Comparison of ENCODE assay signal across 24 cellular contexts in genomic region chr7:98126311-98127142, GRCh38. TPM values are rescaled to one million over a fixed set of nuclear protein-coding genes. Genes with fewer than 3 reads are reported as not detected.
DNase-seq lines count a peak whose midpoint lies in the region; ATAC-seq, FAIRE-seq and TF ChIP-seq lines count a peak whose summit lies in the region.
"Had no signal": no experiment of that assay in that cellular context is flagged by ENCODE, and none has a peak within 500 bp of the region (broad histone marks: within the 10 kb centered on the region; RNA-seq: fewer than 3 reads in every experiment).

No MANE protein-coding gene starts in this region.

- H3K36me3 Mint-ChIP-seq in natural killer cell treated with Interleukin-12 subunit alpha and Interleukin-12 subunit beta and Interleukin-15 and Interleukin-18, amount 100 ng/mL, for 72 hours: no peaks in the 10 kb centered on the region
- H3K36me3 Mint-ChIP-seq in natural killer cell: no peaks in the 10 kb centered on the region

- WGBS in spleen, 5 donors: 74 to 85% (median 80%) methylated on average over 13 of the region's 13 CpGs

- peaks cover 10 to 87% (median 41%) of the 10 kb centered on the region in 6 donors for H3K4me1 ChIP-seq in spleen

- no peak for TF ChIP-seq POLR2A in spleen (IDR thresholded peaks at IDR 0.05)

- intact Hi-C loops in natural killer cell (cut with micrococcal nuclease) (no loop called here), left ventricle myocardium superior (cut with micrococcal nuclease) (no loop called here), spleen (cut with DNase I; ENCODE audit: low total_unique reads) (no loop called here)

- peak overlapping the region in 6 of 8 donors; percentile 36 to 76 (median 73) for H3K27ac ChIP-seq in spleen
- H3K27ac ChIP-seq: epithelial cell of prostate, hepatocyte, parathyroid adenoma, sigmoid colon, transverse colon had no signal

- peak overlapping the region; percentile 50 for H3K4me3 Mint-ChIP-seq in natural killer cell treated with Interleukin-12 subunit alpha and Interleukin-12 subunit beta and Interleukin-15 and Interleukin-18, amount 100 ng/mL, for 72 hours
- no peak overlapping the region for H3K4me3 Mint-ChIP-seq in natural killer cell
- H3K4me3 Mint-ChIP-seq: activated B cell treated with CpG ODN at 0.5 μM for 24 hours; activated CD4-positive, alpha-beta memory T cell treated with anti-CD3 and anti-CD28 coated beads for 36 hours; activated naive CD8-positive, alpha-beta T cell treated with anti-CD3 and anti-CD28 coated beads, Interleukin-2, amount 10 ng/mL, durations not matched to agents 7 days and 5 days; naive thymus-derived CD8-positive, alpha-beta T cell had no signal

- peaks cover 0 to 2% of the 10 kb centered on the region in 2 donors for H3K27me3 Mint-ChIP-seq in natural killer cell treated with Interleukin-12 subunit alpha and Interleukin-12 subunit beta and Interleukin-15 and Interleukin-18, amount 100 ng/mL, for 72 hours
- H3K27me3 Mint-ChIP-seq in natural killer cell (ENCODE audit: low read depth in 2 of 2): peaks cover 0 to 10% of the 10 kb centered on the region in 2 donors
- H3K27me3 Mint-ChIP-seq: activated CD4-positive, alpha-beta memory T cell treated with anti-CD3 and anti-CD28 coated beads for 36 hours had no signal

- no peaks in the 10 kb centered on the region for H3K9me3 Mint-ChIP-seq in natural killer cell treated with Interleukin-12 subunit alpha and Interleukin-12 subunit beta and Interleukin-15 and Interleukin-18, amount 100 ng/mL, for 72 hours
- H3K9me3 Mint-ChIP-seq in natural killer cell: no peaks in the 10 kb centered on the region
- H3K9me3 Mint-ChIP-seq: activated B cell treated with CpG ODN at 0.5 μM for 24 hours; activated CD4-positive, alpha-beta memory T cell treated with anti-CD3 and anti-CD28 coated beads for 36 hours; activated naive CD8-positive, alpha-beta T cell treated with anti-CD3 and anti-CD28 coated beads, Interleukin-2, amount 10 ng/mL, durations not matched to agents 7 days and 5 days; naive thymus-derived CD8-positive, alpha-beta T cell had no signal

- no peak for TF ChIP-seq CTCF in natural killer cell (IDR thresholded peaks at IDR 0.05)
- no peak for TF ChIP-seq CTCF in spleen (IDR thresholded peaks at IDR 0.05 in 8 of 11, conservative IDR thresholded peaks at IDR 0.05 in 3 of 11)

- H3K27me3 ChIP-seq in spleen (replicated peaks in 1 of 7): peaks cover 0 to 58% (median 0%) of the 10 kb centered on the region in 7 donors
- H3K27me3 ChIP-seq: hepatocyte, sigmoid colon, transverse colon had no signal

- DNase-seq in natural killer cell treated with Interleukin-12 subunit alpha and Interleukin-12 subunit beta and Interleukin-15 and Interleukin-18, amount 100 ng/mL, for 72 hours (ENCODE audit: low spot score): no peak
- DNase-seq in natural killer cell (no peak), RCC 7860 (ENCODE audit: low spot score) (peak; percentile 64), left ventricle myocardium superior (no peak), spleen (no peak), SW480 (ENCODE audit: low spot score) (no peak)
- DNase-seq: activated B cell treated with CpG ODN at 0.5 μM for 24 hours; activated CD4-positive, alpha-beta memory T cell treated with anti-CD3 and anti-CD28 coated beads for 36 hours; activated naive CD8-positive, alpha-beta T cell treated with anti-CD3 and anti-CD28 coated beads, Interleukin-2, amount 10 ng/mL, durations not matched to agents 7 days and 5 days; GOT3; Karpas-422; midbrain; naive thymus-derived CD8-positive, alpha-beta T cell; NCI-H1694 treated with DMSO at 0.1 percent for 48 hours; NCI-H69; sigmoid colon; T1000; transverse colon had no signal

- H3K9me3 ChIP-seq in spleen: no peaks in the 10 kb centered on the region
- H3K9me3 ChIP-seq: left lung, sigmoid colon, transverse colon had no signal

- peak; percentile 87 for FAIRE-seq in RCC 7860 (lab: Jason Lieb, UNC)

- H3K27ac Mint-ChIP-seq in natural killer cell treated with Interleukin-12 subunit alpha and Interleukin-12 subunit beta and Interleukin-15 and Interleukin-18, amount 100 ng/mL, for 72 hours: peak overlapping the region; percentile 46 to 72
- peak overlapping the region in 1 of 2 donors; percentile 4 for H3K27ac Mint-ChIP-seq in natural killer cell
- H3K27ac Mint-ChIP-seq: activated B cell treated with CpG ODN at 0.5 μM for 24 hours; activated CD4-positive, alpha-beta memory T cell treated with anti-CD3 and anti-CD28 coated beads for 36 hours; activated naive CD8-positive, alpha-beta T cell treated with anti-CD3 and anti-CD28 coated beads, Interleukin-2, amount 10 ng/mL, durations not matched to agents 7 days and 5 days had no signal

- H3K36me3 ChIP-seq in spleen: peaks cover 0 to 17% (median 0%) of the 10 kb centered on the region in 6 donors
- H3K36me3 ChIP-seq: left lung, sigmoid colon, transverse colon had no signal

- H3K4me3 ChIP-seq in spleen: peak overlapping the region in 1 of 8 donors; percentile 1
- H3K4me3 ChIP-seq: hepatocyte, left lung, sigmoid colon, transverse colon had no signal

- H3K4me1 Mint-ChIP-seq in natural killer cell treated with Interleukin-12 subunit alpha and Interleukin-12 subunit beta and Interleukin-15 and Interleukin-18, amount 100 ng/mL, for 72 hours (ENCODE audit: low read depth in 2 of 2): peaks cover 57 to 65% of the 10 kb centered on the region in 2 donors
- H3K4me1 Mint-ChIP-seq in natural killer cell: peaks cover 42 to 69% of the 10 kb centered on the region in 2 donors

- peak in 1 of 2 donors; percentile 35 for ATAC-seq in natural killer cell treated with Interleukin-12 subunit alpha and Interleukin-12 subunit beta and Interleukin-15 and Interleukin-18, amount 100 ng/mL, for 72 hours
- ATAC-seq in natural killer cell (no peak), left ventricle myocardium superior (peak; percentile 59), HG03280 (IDR thresholded peaks at IDR 0.05; ENCODE audit: unreplicated experiment) (no peak), GM18909 (IDR thresholded peaks at IDR 0.05; ENCODE audit: poor library complexity, unreplicated experiment) (no peak)
- ATAC-seq: left lung; naive thymus-derived CD8-positive, alpha-beta T cell had no signal

RNA-seq across cellular contexts. Expression of gene LMTK2, which starts 19.9 kb away (rescaled TPM):
- total RNA-seq in natural killer cell treated with Interleukin-12 subunit alpha and Interleukin-12 subunit beta and Interleukin-15 and Interleukin-18, amount 100 ng/mL, for 72 hours: 10 to 100 TPM; 26.7 to 31.0 TPM
- total RNA-seq in natural killer cell (10 to 100 TPM; 18.7 to 33.9 (median 26.6) TPM), left ventricle myocardium superior (24.7 TPM), spleen (10 to 100 TPM; 15.7 to 22.8 (median 19.9) TPM)
- 1 to 10 TPM; 1.3 to 2.9 (median 1.9) TPM for polyA plus RNA-seq in spleen
